ENCODE assay signal across 10 cellular contexts in genomic region chr21:44925027-44925755, GRCh38. TPM values are rescaled to one million over a fixed set of nuclear protein-coding genes. Genes with fewer than 3 reads are reported as not detected.
DNase-seq lines count a peak whose midpoint lies in the region; ATAC-seq and TF ChIP-seq lines count a peak whose summit lies in the region.
"Had no signal": no experiment of that assay in that cellular context is flagged by ENCODE, and none has a peak within 500 bp of the region (broad histone marks: within the 10 kb centered on the region; RNA-seq: fewer than 3 reads in every experiment).

No MANE protein-coding gene starts in this region.

- TF ChIP-seq POLR2A in vagina (IDR thresholded peaks at IDR 0.05): no peak

- H3K9me3 ChIP-seq in osteoblast (ENCODE audit: low read depth, low read length): no peaks in the 10 kb centered on the region
- H3K9me3 ChIP-seq in vagina: no peaks in the 10 kb centered on the region

- H3K4me1 ChIP-seq in osteoblast (ENCODE audit: insufficient read depth, low read length): peaks cover 49% of the 10 kb centered on the region
- H3K4me1 ChIP-seq in vagina: peaks cover 9% of the 10 kb centered on the region
- H3K4me1 ChIP-seq: parathyroid adenoma had no signal

- H3K27me3 ChIP-seq in osteoblast (ENCODE audit: insufficient read depth, low read length) (no peaks in the 10 kb centered on the region), vagina (no peaks in the 10 kb centered on the region)

- no peak for TF ChIP-seq CTCF in cardiac fibroblast (IDR thresholded peaks at IDR 0.05; ENCODE audit: low read depth, low read length)
- no peak for TF ChIP-seq CTCF in osteoblast (IDR thresholded peaks at IDR 0.05; ENCODE audit: extremely low read depth, low read depth, low read length)
- TF ChIP-seq CTCF in vagina (IDR thresholded peaks at IDR 0.05): no peak

- no peak overlapping the region for H3K4me3 ChIP-seq in cardiac fibroblast (replicated peaks in 1 of 2; ENCODE audit: low read depth in 2 of 2, low read length in 2 of 2)
- H3K4me3 ChIP-seq in osteoblast (ENCODE audit: insufficient read depth, low read length): no peak overlapping the region
- no peak overlapping the region for H3K4me3 ChIP-seq in vagina

- H3K36me3 ChIP-seq in osteoblast (ENCODE audit: insufficient read depth, low read length) (no peaks in the 10 kb centered on the region), vagina (no peaks in the 10 kb centered on the region)

- peak overlapping the region; percentile 62 for H3K4me2 ChIP-seq in osteoblast (ENCODE audit: insufficient read depth, low read length)

- no peak for ATAC-seq in HG03520 (IDR thresholded peaks at IDR 0.05; ENCODE audit: unreplicated experiment)

- intact Hi-C loops in vagina (cut with DNase I): no loop called here

- H3K27ac ChIP-seq in osteoblast (ENCODE audit: low read depth, low read length) (peak overlapping the region; percentile 61), vagina (no peak overlapping the region)
- H3K27ac ChIP-seq: parathyroid adenoma had no signal

- DNase-seq in EH (ENCODE audit: low read depth) (peak; percentile 57), RPMI7951 (ENCODE audit: low read depth) (peak; percentile 20), cardiac fibroblast (ENCODE audit: low read depth in 2 of 2) (peak; percentile 79 to 85), osteoblast (ENCODE audit: insufficient read length, low spot score, missing footprints) (peak; percentile 86), DMS53 treated with DMSO at 0.1 percent for 48 hours (lab: John Stamatoyannopoulos, UW; ENCODE audit: unreplicated experiment) (no peak), NCI-H774 (lab: John Stamatoyannopoulos, UW) (no peak), vagina (ENCODE audit: extremely low spot score in 2 of 2) (no peak)
- DNase-seq: NCI-H2029 had no signal

- H2AFZ ChIP-seq in osteoblast (ENCODE audit: low read length): peak overlapping the region; percentile 40
- H2AFZ ChIP-seq: parathyroid adenoma had no signal

- no peaks in the 10 kb centered on the region for H3K79me2 ChIP-seq in osteoblast (ENCODE audit: insufficient read depth, low read length)
- H3K79me2 ChIP-seq: parathyroid adenoma had no signal

- no peaks in the 10 kb centered on the region for H4K20me1 ChIP-seq in osteoblast (ENCODE audit: insufficient read depth, low read length)

RNA-seq across cellular contexts. Expression of gene ITGB2, which starts 4.5 kb away (rescaled TPM):
- total RNA-seq in RPMI7951 (2014; rRNA removed; shearing (Covaris generic)): not detected in 2 replicates
- total RNA-seq in osteoblast: 13.3 and 15.2 TPM in 2 replicates
- total RNA-seq in vagina: 35.1 TPM

RNA-seq across cellular contexts. Expression of gene SLX9, which starts 14.6 kb away (rescaled TPM):
- 9.0 and 17.0 TPM in 2 replicates for total RNA-seq in RPMI7951 (2014; rRNA removed; shearing (Covaris generic))
- total RNA-seq in osteoblast: 9.4 and 10.9 TPM in 2 replicates
- 8.3 TPM for total RNA-seq in vagina

RNA-seq across cellular contexts. Expression of gene PTTG1IP, which starts 51.7 kb away (rescaled TPM):
- 241 and 255 TPM in 2 replicates for total RNA-seq in RPMI7951 (2014; rRNA removed; shearing (Covaris generic))
- total RNA-seq in osteoblast: 413 and 480 TPM in 2 replicates
- 165 TPM for total RNA-seq in vagina

Comparison
In these comparisons a context has a peak if more than half of its experiments do, and no peak if none do; other contexts are left out.
1. DNase-seq: peak in EH (single experiment), RPMI7951 (single experiment), cardiac fibroblast (2 of 2) and osteoblast (single experiment); none in DMS53 treated with DMSO at 0.1 percent for 48 hours (single experiment), NCI-H774 (single experiment) and vagina (0 of 2).
2. RNA of gene ITGB2, which starts 4.5 kb away (total RNA-seq): 35.1 TPM in vagina (single experiment) and 13.3 to 15.2 TPM in osteoblast; not detected in RPMI7951; every median in the first group is over 10 times any median in the second.